Comparison of ENCODE assay signal across 9 cellular contexts in genomic region chr19:19461306-19461670, GRCh38. TPM values are rescaled to one million over a fixed set of nuclear protein-coding genes. Genes with fewer than 3 reads are reported as not detected.
DNase-seq lines count a peak whose midpoint lies in the region; ATAC-seq and TF ChIP-seq lines count a peak whose summit lies in the region.
"Had no signal": no experiment of that assay in that cellular context is flagged by ENCODE, and none has a peak within 500 bp of the region (broad histone marks: within the 10 kb centered on the region; RNA-seq: fewer than 3 reads in every experiment).

No MANE protein-coding gene starts in this region.

- peak overlapping the region; percentile 85 to 92 (median 91) for H3K4me3 Mint-ChIP-seq in naive thymus-derived CD4-positive, alpha-beta T cell

- WGBS in heart right ventricle, 2 donors = 86 to 91% methylated on average over 4 of the region's 4 CpGs
- 36 to 40% methylated on average over 4 of the region's 4 CpGs for WGBS in aorta, 2 donors

- no peak for TF ChIP-seq CTCF in heart right ventricle (IDR thresholded peaks at IDR 0.05)

- POLR2A ChIA-PET in naive thymus-derived CD4-positive, alpha-beta T cell (lab: Charles Lee) = interaction anchor here (0.7 to 1.9 kb wide), 4 partner anchors 9 to 140 kb away, joined by 3 to 13 read pairs (median 4); no protein-coding TSS in a partner anchor

- H3K27ac ChIP-seq in heart right ventricle = peak overlapping the region in 9 of 10 donors; percentile 57 to 90 (median 72)
- H3K27ac ChIP-seq in cingulate gyrus (ENCODE audit: low read depth, low read length) = peak overlapping the region; percentile 41
- H3K27ac ChIP-seq in naive thymus-derived CD4-positive, alpha-beta T cell (ENCODE audit: low read depth, low read length) = peak overlapping the region; percentile 82
- peak overlapping the region; percentile 1 to 2 for H3K27ac ChIP-seq in aorta (ENCODE audit: low read depth in 1 of 2, low read length in 2 of 2)

- no peaks in the 10 kb centered on the region for H3K27me3 Mint-ChIP-seq in naive thymus-derived CD4-positive, alpha-beta T cell

- H3K27me3 ChIP-seq in heart right ventricle = no peaks in the 10 kb centered on the region
- H3K27me3 ChIP-seq in naive thymus-derived CD4-positive, alpha-beta T cell (ENCODE audit: control insufficient read depth in 2 of 2, insufficient read depth in 2 of 2, low read length in 2 of 2) = no peaks in the 10 kb centered on the region
- H3K27me3 ChIP-seq in aorta (ENCODE audit: control insufficient read depth in 1 of 2, insufficient read depth in 2 of 2, low read length in 1 of 2) = no peaks in the 10 kb centered on the region

- H3K36me3 ChIP-seq in heart right ventricle (peaks cover 0 to 20% (median 11%) of the 10 kb centered on the region in 9 donors), aorta (ENCODE audit: control insufficient read depth in 1 of 2, insufficient read depth in 2 of 2, low read length in 1 of 2) (peaks cover 0 to 4% of the 10 kb centered on the region in 2 donors)
- H3K36me3 ChIP-seq in naive thymus-derived CD4-positive, alpha-beta T cell (ENCODE audit: control insufficient read depth in 2 of 3, insufficient read depth in 3 of 3, low read length in 3 of 3) = peaks cover 0 to 21% (median 0%) of the 10 kb centered on the region in 3 experiments

- DNase-seq in heart right ventricle (no peak), Right ventricle myocardium inferior (ENCODE audit: missing footprints) (no peak), aorta (no peak), NCI-H2081 treated with DMSO at 0.1 percent for 48 hours (lab: John Stamatoyannopoulos, UW) (no peak)
- no peak for DNase-seq in naive thymus-derived CD4-positive, alpha-beta T cell
- DNase-seq: NCI-H748 treated with DMSO at 0.1 percent for 48 hours had no signal

- H3K9me3 ChIP-seq in heart right ventricle (no peaks in the 10 kb centered on the region), aorta (ENCODE audit: control insufficient read depth, low read length) (no peaks in the 10 kb centered on the region)
- H3K9me3 ChIP-seq in naive thymus-derived CD4-positive, alpha-beta T cell (ENCODE audit: control insufficient read depth in 2 of 3, low read length in 3 of 3) = no peaks in the 10 kb centered on the region

- peaks cover 68 to 90% (median 79%) of the 10 kb centered on the region in 7 donors for H3K4me1 Mint-ChIP-seq in naive thymus-derived CD4-positive, alpha-beta T cell

- peak overlapping the region; percentile 94 to 99 (median 98) for H3K27ac Mint-ChIP-seq in naive thymus-derived CD4-positive, alpha-beta T cell

- peak overlapping the region in 2 of 10 donors; percentile 12 to 37 for H3K4me3 ChIP-seq in heart right ventricle
- peak overlapping the region; percentile 2 for H3K4me3 ChIP-seq in naive thymus-derived CD4-positive, alpha-beta T cell (ENCODE audit: low read length)
- H3K4me3 ChIP-seq in aorta (ENCODE audit: low read length in 2 of 2) = no peak overlapping the region

- CTCF ChIA-PET in naive thymus-derived CD4-positive, alpha-beta T cell (lab: Charles Lee) = interaction anchor here (1.9 kb wide), 1 partner anchor 29 kb away, joined by 6 read pairs; no protein-coding TSS in a partner anchor

- intact Hi-C loops in heart right ventricle (cut with DNase I) (loop anchor here in 1 of 10 donors (5.0 kb wide), 1 partner anchor 54 kb away; the partner anchor contains the start of gene GATAD2A), Right ventricle myocardium inferior (cut with DNase I) (no loop called here), aorta (cut with DNase I) (no loop called here)
- intact Hi-C loops in naive thymus-derived CD4-positive, alpha-beta T cell (cut with micrococcal nuclease) = loop anchor here (2.0 kb wide), 1 partner anchor 14 kb away; no protein-coding TSS in a partner anchor

- peaks cover 0 to 5% (median under 1%) of the 10 kb centered on the region in 11 donors for H3K9me3 Mint-ChIP-seq in naive thymus-derived CD4-positive, alpha-beta T cell

- H3K36me3 Mint-ChIP-seq in naive thymus-derived CD4-positive, alpha-beta T cell = peaks cover 8 to 28% (median 10%) of the 10 kb centered on the region in 5 donors

- ATAC-seq in heart right ventricle (no peak), Right ventricle myocardium inferior (no peak), aorta (ENCODE audit: low FRiP score) (no peak), HG02642 (IDR thresholded peaks at IDR 0.05; ENCODE audit: poor library complexity, unreplicated experiment) (no peak), GM21737 (IDR thresholded peaks at IDR 0.05; ENCODE audit: unreplicated experiment) (no peak)
- no peak for ATAC-seq in naive thymus-derived CD4-positive, alpha-beta T cell

- peaks cover 36 to 85% (median 72%) of the 10 kb centered on the region in 9 donors for H3K4me1 ChIP-seq in heart right ventricle
- peaks cover 78 to 80% of the 10 kb centered on the region in 2 donors for H3K4me1 ChIP-seq in naive thymus-derived CD4-positive, alpha-beta T cell (ENCODE audit: control insufficient read depth in 2 of 2, insufficient read depth in 2 of 2, low read length in 2 of 2)
- H3K4me1 ChIP-seq in aorta (ENCODE audit: control insufficient read depth in 1 of 2, insufficient read depth in 2 of 2, low read length in 2 of 2) = peaks cover 0 to 2% of the 10 kb centered on the region in 2 donors

RNA-seq across cellular contexts. Expression of gene TSSK6, which starts 54.1 kb away (rescaled TPM):
- total RNA-seq in heart right ventricle (1 to 10 TPM in 1 of 10 donors, under 1 TPM in 8, not detected in 1; 0.23 to 1.2 (median 0.45) TPM), Right ventricle myocardium inferior (0.32 TPM), aorta (1 to 10 TPM in 1 of 2 donors, under 1 TPM in 1; 0.84 to 1.2 TPM)
- polyA plus RNA-seq in heart right ventricle (under 1 TPM; 0.29 to 0.49 TPM), aorta (1 to 10 TPM in 1 of 2 donors, under 1 TPM in 1; 0.50 to 1.3 TPM)
- total RNA-seq in naive thymus-derived CD4-positive, alpha-beta T cell = 10 to 100 TPM in 1 of 5 experiments, 1 to 10 TPM in 4; 3.3 to 11.3 (median 5.2) TPM
- 1 to 10 TPM; 1.4 to 4.2 TPM for polyA plus RNA-seq in naive thymus-derived CD4-positive, alpha-beta T cell

RNA-seq across cellular contexts. Expression of gene NDUFA13, which starts 54.7 kb away (rescaled TPM):
- total RNA-seq in heart right ventricle = 1,000 to 10,000 TPM in 9 of 10 donors, 100 to 1,000 TPM in 1; 856 to 1,274 (median 1,129) TPM
- polyA plus RNA-seq in heart right ventricle = 1,000 to 10,000 TPM; 1,172 to 1,278 TPM
- 1,344 TPM for total RNA-seq in Right ventricle myocardium inferior
- 100 to 1,000 TPM; 172 to 362 (median 176) TPM for total RNA-seq in naive thymus-derived CD4-positive, alpha-beta T cell
- polyA plus RNA-seq in naive thymus-derived CD4-positive, alpha-beta T cell = 100 to 1,000 TPM; 363 to 380 TPM
- 100 to 1,000 TPM; 183 to 208 TPM for total RNA-seq in aorta
- polyA plus RNA-seq in aorta = 100 to 1,000 TPM; 249 to 307 TPM

RNA-seq across cellular contexts. Expression of gene GATAD2A, which starts 55.8 kb away (rescaled TPM):
- total RNA-seq in heart right ventricle = 10 to 100 TPM; 22.1 to 48.5 (median 26.0) TPM
- 10 to 100 TPM in 1 of 2 donors, 1 to 10 TPM in 1; 7.5 to 13.3 TPM for polyA plus RNA-seq in heart right ventricle
- total RNA-seq in Right ventricle myocardium inferior = 25.9 TPM
- 100 to 1,000 TPM in 4 of 5 experiments, 10 to 100 TPM in 1; 97.9 to 123 (median 116) TPM for total RNA-seq in naive thymus-derived CD4-positive, alpha-beta T cell
- polyA plus RNA-seq in naive thymus-derived CD4-positive, alpha-beta T cell = 10 to 100 TPM; 11.3 to 25.7 TPM
- total RNA-seq in aorta = 10 to 100 TPM; 78.6 to 86.7 TPM
- 10 to 100 TPM; 17.9 to 22.7 TPM for polyA plus RNA-seq in aorta

Comparison
In these comparisons a context has a peak if more than half of its experiments do, and no peak if none do; other contexts are left out.
1. H3K27ac ChIP-seq: peak in every context shown above with its lines; median percentile 82 in naive thymus-derived CD4-positive, alpha-beta T cell; 72 in heart right ventricle; 41 in cingulate gyrus; 2 in aorta.
2. intact Hi-C loops: an anchor here in naive thymus-derived CD4-positive, alpha-beta T cell (2.0 kb wide); none called in Right ventricle myocardium inferior and aorta.